In genomic region chr9:136808781-136809158, GRCh38 we compare ENCODE assay signal across 8 cellular contexts. TPM values are rescaled to one million over a fixed set of nuclear protein-coding genes. Genes with fewer than 3 reads are reported as not detected.
DNase-seq lines count a peak whose midpoint lies in the region; ATAC-seq and TF ChIP-seq lines count a peak whose summit lies in the region.

No MANE protein-coding gene starts in this region.

- 6% methylated on average over 14 of the region's 14 CpGs for WGBS in aorta, 2 donors

- no peak overlapping the region for H3K27ac ChIP-seq in CD4-positive, CD25-positive, alpha-beta regulatory T cell (ENCODE audit: insufficient read depth, low read length, poor library complexity, severe bottlenecking)
- H3K27ac ChIP-seq in Karpas-422 (ENCODE audit: low read length): no peak overlapping the region; the same call in 1 of the 2 replicates
- H3K27ac ChIP-seq in lower lobe of right lung: peak overlapping the region; percentile 92
- H3K27ac ChIP-seq in aorta (ENCODE audit: low read depth in 1 of 2, low read length in 2 of 2): no peak overlapping the region

- H3K4me3 ChIP-seq in CD4-positive, CD25-positive, alpha-beta regulatory T cell (ENCODE audit: low read depth, low read length): peak overlapping the region; percentile 82
- H3K4me3 ChIP-seq in Karpas-422 (ENCODE audit: low read length): peak overlapping the region; percentile 98
- peak overlapping the region; percentile 92 for H3K4me3 ChIP-seq in lower lobe of right lung
- peak overlapping the region; percentile 91 to 92 for H3K4me3 ChIP-seq in aorta (ENCODE audit: low read length in 2 of 2)

- no peaks in the 10 kb centered on the region for H3K9me3 ChIP-seq in CD4-positive, CD25-positive, alpha-beta regulatory T cell (ENCODE audit: control insufficient read depth in 2 of 2, low read length in 2 of 2)
- H3K9me3 ChIP-seq in Karpas-422 (ENCODE audit: low read length) (no peaks in the 10 kb centered on the region), lower lobe of right lung (no peaks in the 10 kb centered on the region), aorta (ENCODE audit: control insufficient read depth, low read length) (no peaks in the 10 kb centered on the region)

- peak in 1 of 3 donors; percentile 10 for DNase-seq in CD4-positive, CD25-positive, alpha-beta regulatory T cell
- no peak for DNase-seq in Karpas-422
- DNase-seq in lower lobe of right lung: peak; percentile 5
- DNase-seq in aorta: peak in 1 of 2 donors; percentile 36
- no peak for DNase-seq in ureter (ENCODE audit: low spot score)
- DNase-seq in NCI-H748 treated with DMSO at 0.1 percent for 48 hours (lab: John Stamatoyannopoulos, UW): no peak
- no peak for DNase-seq in NCI-H1105 treated with DMSO at 0.1 percent for 48 hours (lab: John Stamatoyannopoulos, UW)

- peak overlapping the region; percentile 100 for H3K9ac ChIP-seq in Karpas-422 (ENCODE audit: low read length)

- H3K36me3 ChIP-seq in CD4-positive, CD25-positive, alpha-beta regulatory T cell (ENCODE audit: control insufficient read depth, insufficient read depth, low read length): peaks cover 7% of the 10 kb centered on the region
- H3K36me3 ChIP-seq in Karpas-422 (ENCODE audit: insufficient read depth, low read length) (peaks cover 16% of the 10 kb centered on the region; the same call in 1 of the 2 replicates), lower lobe of right lung (peaks cover 12% of the 10 kb centered on the region), aorta (ENCODE audit: control insufficient read depth in 1 of 2, insufficient read depth in 2 of 2, low read length in 1 of 2) (no peaks in the 10 kb centered on the region)

- peaks cover 8 to 53% (median 20%) of the 10 kb centered on the region in 4 donors for H3K4me1 Mint-ChIP-seq in CD4-positive, CD25-positive, alpha-beta regulatory T cell
- H3K4me1 Mint-ChIP-seq in brain: peaks cover 46% of the 10 kb centered on the region

- H3K4me2 ChIP-seq in Karpas-422 (ENCODE audit: low read depth, low read length, poor library complexity, severe bottlenecking): peak overlapping the region; percentile 96

- intact Hi-C loops in lower lobe of right lung (cut with DNase I): no loop called here
- intact Hi-C loops in aorta (cut with DNase I): loop anchor here in 1 of 2 donors (5.0 kb wide), 1 partner anchor 34 kb away; the partner anchor contains the start of gene AJM1

- H3K79me2 ChIP-seq in Karpas-422 (ENCODE audit: low read length): peaks cover 71% of the 10 kb centered on the region

- H4K20me1 ChIP-seq in Karpas-422 (ENCODE audit: insufficient read depth, low read depth, low read length): no peaks in the 10 kb centered on the region

- H2AFZ ChIP-seq in Karpas-422 (ENCODE audit: low read length): no peak overlapping the region

- no peaks in the 10 kb centered on the region for H3K9me2 ChIP-seq in Karpas-422 (replicated peaks; ENCODE audit: insufficient read depth, low read length)

- no peak for TF ChIP-seq CTCF in brain (conservative IDR thresholded peaks at IDR 0.05)
- no peak for TF ChIP-seq CTCF in lower lobe of right lung (IDR thresholded peaks at IDR 0.05)

- no peaks in the 10 kb centered on the region for H3K9me3 Mint-ChIP-seq in CD4-positive, CD25-positive, alpha-beta regulatory T cell
- H3K9me3 Mint-ChIP-seq in brain: no peaks in the 10 kb centered on the region

- no peaks in the 10 kb centered on the region for H3K27me3 Mint-ChIP-seq in CD4-positive, CD25-positive, alpha-beta regulatory T cell
- H3K27me3 Mint-ChIP-seq in brain: peaks cover 4% of the 10 kb centered on the region

- H3K4me3 Mint-ChIP-seq in CD4-positive, CD25-positive, alpha-beta regulatory T cell: peak overlapping the region; percentile 87 to 93 (median 88)
- peak overlapping the region; percentile 85 to 92 (median 91) for H3K4me3 Mint-ChIP-seq in brain

- peaks cover 19% of the 10 kb centered on the region for H3K36me3 Mint-ChIP-seq in CD4-positive, CD25-positive, alpha-beta regulatory T cell
- H3K36me3 Mint-ChIP-seq in brain: peaks cover 36% of the 10 kb centered on the region

- no peak for ATAC-seq in CD4-positive, CD25-positive, alpha-beta regulatory T cell (ENCODE audit: low read depth in 2 of 2)
- no peak for ATAC-seq in lower lobe of right lung
- ATAC-seq in aorta (ENCODE audit: low FRiP score): no peak

- H3K27me3 ChIP-seq in CD4-positive, CD25-positive, alpha-beta regulatory T cell (ENCODE audit: control insufficient read depth, insufficient read depth, low read length): no peaks in the 10 kb centered on the region
- H3K27me3 ChIP-seq in Karpas-422 (ENCODE audit: low read length) (no peaks in the 10 kb centered on the region), lower lobe of right lung (ENCODE audit: low read depth) (no peaks in the 10 kb centered on the region), aorta (ENCODE audit: control insufficient read depth in 1 of 2, insufficient read depth in 2 of 2, low read length in 1 of 2) (no peaks in the 10 kb centered on the region)

- peaks cover 43% of the 10 kb centered on the region for H3K4me1 ChIP-seq in CD4-positive, CD25-positive, alpha-beta regulatory T cell (ENCODE audit: control insufficient read depth, insufficient read depth, low read length, poor library complexity, severe bottlenecking)
- H3K4me1 ChIP-seq in Karpas-422 (ENCODE audit: low read length) (peaks cover 38% of the 10 kb centered on the region), lower lobe of right lung (peaks cover 34% of the 10 kb centered on the region), aorta (ENCODE audit: control insufficient read depth in 1 of 2, insufficient read depth in 2 of 2, low read length in 2 of 2) (no peaks in the 10 kb centered on the region)

- H3K27ac Mint-ChIP-seq in CD4-positive, CD25-positive, alpha-beta regulatory T cell: peak overlapping the region; percentile 43 to 84 (median 47)
- peak overlapping the region; percentile 47 to 94 (median 91) for H3K27ac Mint-ChIP-seq in brain

RNA-seq across cellular contexts. Expression of gene RABL6, which starts 1.0 kb away (rescaled TPM):
- 63.6 TPM for total RNA-seq in CD4-positive, CD25-positive, alpha-beta regulatory T cell
- polyA plus RNA-seq in CD4-positive, CD25-positive, alpha-beta regulatory T cell: 10 to 100 TPM in 2 of 4 donors, 1 to 10 TPM in 2; 9.4 to 13.9 (median 10.6) TPM
- 43.1 and 78.1 TPM in 2 replicates for total RNA-seq in Karpas-422 (2014; rRNA removed; shearing (Covaris generic); ENCODE audit: low replicate concordance)
- 170 TPM for polyA plus RNA-seq in brain (ENCODE audit: insufficient read depth, low read depth, low replicate concordance)
- 62.2 TPM for total RNA-seq in lower lobe of right lung
- total RNA-seq in aorta: 10 to 100 TPM; 47.2 to 52.0 TPM
- polyA plus RNA-seq in aorta: 10 to 100 TPM; 31.3 to 76.1 TPM
- total RNA-seq in ureter: 60.2 TPM

RNA-seq across cellular contexts. Expression of gene CCDC183, which starts 12.6 kb away (rescaled TPM):
- total RNA-seq in CD4-positive, CD25-positive, alpha-beta regulatory T cell: 2.3 TPM
- polyA plus RNA-seq in CD4-positive, CD25-positive, alpha-beta regulatory T cell: under 1 TPM in 3 of 4 donors, not detected in 1; 0.16 to 0.72 (median 0.58) TPM
- 1.6 TPM in 1 of 2 replicates, not detected in the other for total RNA-seq in Karpas-422 (2014; rRNA removed; shearing (Covaris generic); ENCODE audit: low replicate concordance)
- polyA plus RNA-seq in brain (ENCODE audit: insufficient read depth, low read depth, low replicate concordance) (4.8 TPM), aorta (under 1 TPM; 0.46 to 0.50 TPM)
- total RNA-seq in lower lobe of right lung (3.7 TPM), aorta (under 1 TPM; 0.45 to 0.58 TPM), ureter (0.18 TPM)

RNA-seq across cellular contexts. Expression of gene TMEM141, which starts 17.6 kb away (rescaled TPM):
- total RNA-seq in CD4-positive, CD25-positive, alpha-beta regulatory T cell: 20.7 TPM
- 10 to 100 TPM; 28.2 to 39.3 (median 35.5) TPM for polyA plus RNA-seq in CD4-positive, CD25-positive, alpha-beta regulatory T cell
- total RNA-seq in Karpas-422 (2014; rRNA removed; shearing (Covaris generic); ENCODE audit: low replicate concordance): 20.5 and 61.8 TPM in 2 replicates
- polyA plus RNA-seq in brain (ENCODE audit: insufficient read depth, low read depth, low replicate concordance): 182 TPM
- total RNA-seq in lower lobe of right lung: 57.2 TPM
- total RNA-seq in aorta: 10 to 100 TPM; 26.6 to 27.0 TPM
- 10 to 100 TPM; 57.0 to 95.8 TPM for polyA plus RNA-seq in aorta
- total RNA-seq in ureter: 80.8 TPM

RNA-seq across cellular contexts. Expression of gene AJM1, which starts 33.5 kb away (rescaled TPM):
- 4.3 TPM for total RNA-seq in CD4-positive, CD25-positive, alpha-beta regulatory T cell
- under 1 TPM in 2 of 4 donors, not detected in 2; 0.10 to 0.11 TPM for polyA plus RNA-seq in CD4-positive, CD25-positive, alpha-beta regulatory T cell
- total RNA-seq in Karpas-422 (2014; rRNA removed; shearing (Covaris generic); ENCODE audit: low replicate concordance): 1.9 and 5.0 TPM in 2 replicates
- polyA plus RNA-seq in brain (ENCODE audit: insufficient read depth, low read depth, low replicate concordance): 10.5 TPM
- 3.5 TPM for total RNA-seq in lower lobe of right lung
- 1 to 10 TPM; 6.1 to 6.2 TPM for total RNA-seq in aorta
- polyA plus RNA-seq in aorta: 10 to 100 TPM in 1 of 2 donors, under 1 TPM in 1; 0.63 to 26.9 TPM
- total RNA-seq in ureter: 4.8 TPM

RNA-seq across cellular contexts. Expression of gene PHPT1, which starts 40.4 kb away (rescaled TPM):
- 33.7 TPM for total RNA-seq in CD4-positive, CD25-positive, alpha-beta regulatory T cell
- 10 to 100 TPM; 65.4 to 95.8 (median 80.3) TPM for polyA plus RNA-seq in CD4-positive, CD25-positive, alpha-beta regulatory T cell
- 82.5 and 164 TPM in 2 replicates for total RNA-seq in Karpas-422 (2014; rRNA removed; shearing (Covaris generic); ENCODE audit: low replicate concordance)
- 259 TPM for polyA plus RNA-seq in brain (ENCODE audit: insufficient read depth, low read depth, low replicate concordance)
- total RNA-seq in lower lobe of right lung: 93.6 TPM
- 10 to 100 TPM; 65.6 to 84.1 TPM for total RNA-seq in aorta
- polyA plus RNA-seq in aorta: 100 to 1,000 TPM; 129 to 165 TPM
- 109 TPM for total RNA-seq in ureter
